9 cellular contexts compared by ENCODE assay signal in the genomic region with DNA sequence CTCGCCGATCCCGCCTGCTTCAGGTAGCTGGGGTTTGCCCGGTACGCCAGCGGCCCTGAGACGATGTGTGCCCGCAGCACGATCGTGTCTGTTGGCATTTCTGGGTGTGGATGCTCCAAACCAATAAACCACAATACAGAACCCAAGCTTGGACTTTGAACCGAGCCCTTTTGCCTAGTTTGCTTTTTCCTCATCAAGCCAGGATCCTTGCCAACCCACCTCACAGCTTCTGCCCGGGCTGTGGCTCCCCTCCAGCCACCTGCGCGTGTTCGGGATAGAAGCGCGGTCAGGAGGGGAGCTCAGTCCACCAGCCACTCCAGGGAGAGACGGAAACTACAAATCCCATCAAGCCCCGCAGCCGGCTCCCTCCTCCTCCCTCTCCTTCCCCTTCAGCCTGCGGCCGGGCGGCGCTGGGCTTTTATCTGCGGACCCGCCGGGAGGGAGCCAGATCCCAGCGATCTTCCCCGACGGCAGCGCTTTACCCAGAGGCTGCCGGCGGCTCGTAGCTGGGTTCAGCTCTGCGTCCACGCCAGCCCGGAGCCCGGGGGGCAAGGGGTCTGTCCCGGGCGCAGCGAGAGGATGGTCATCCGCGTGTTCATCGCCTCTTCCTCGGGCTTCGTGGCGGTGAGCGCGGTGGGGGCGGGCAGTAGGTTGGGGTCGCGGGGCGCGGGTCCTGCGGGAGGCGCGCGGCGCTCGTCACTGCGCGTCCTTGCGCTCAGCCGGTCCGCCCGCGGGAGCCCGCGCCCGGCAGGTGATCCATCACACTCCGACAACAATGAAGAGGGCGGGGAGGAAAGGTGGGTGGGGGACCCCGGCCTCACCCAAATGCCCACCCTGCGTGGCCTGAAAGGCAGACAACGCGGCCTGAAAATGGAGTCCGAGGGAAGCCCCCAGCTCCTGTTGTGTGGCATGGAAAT. TPM values are rescaled to one million over a fixed set of nuclear protein-coding genes. Genes with fewer than 3 reads are reported as not detected.
DNase-seq lines count a peak whose midpoint lies in the region; ATAC-seq lines count a peak whose summit lies in the region.
"Had no signal": no experiment of that assay in that cellular context is flagged by ENCODE, and none has a peak within 500 bp of the region (broad histone marks: within the 10 kb centered on the region; RNA-seq: fewer than 3 reads in every experiment).

A gene (plus strand): TSS at position 447 of the 917 bp plus-strand sequence. CDS start 133 bp downstream, at position 580.

- H3K4me1 ChIP-seq in stomach smooth muscle (ENCODE audit: control insufficient read depth, insufficient read depth, low read length), result peaks cover 6% of the 10 kb centered on the region
- H3K4me1 ChIP-seq: BLaER1 treated with 17β-estradiol and CSF1 and Interleukin-3, amounts not matched to agents 10 nM and 100 nM had no signal

- H3K4me3 Mint-ChIP-seq in activated T-cell treated with anti-CD3 and anti-CD28 coated beads, Interleukin-2, amount 50 U/mL, for 72 hours, result peak within 1 kb of the TSS; percentile 78 to 87

- H3K27me3 Mint-ChIP-seq in activated T-cell treated with anti-CD3 and anti-CD28 coated beads, Interleukin-2, amount 50 U/mL, for 72 hours (ENCODE audit: low read depth), result peaks cover 65% of the 10 kb centered on the region

- peak within 1 kb of the TSS; percentile 74 to 77 for H3K4me3 ChIP-seq in stomach smooth muscle (ENCODE audit: low read length in 2 of 2)
- H3K4me3 ChIP-seq: BLaER1 treated with 17β-estradiol and CSF1 and Interleukin-3, amounts not matched to agents 10 nM and 100 nM had no signal

- no peak within 1 kb of the TSS for H3K27ac Mint-ChIP-seq in activated T-cell treated with anti-CD3 and anti-CD28 coated beads, Interleukin-2, amount 50 U/mL, for 72 hours

- DNase-seq in NCI-H2081 (lab: John Stamatoyannopoulos, UW) (peak; percentile 74 to 79), NCI-H2081 treated with DMSO at 0.1 percent for 48 hours (lab: John Stamatoyannopoulos, UW) (no peak), NCI-H446 treated with DMSO at 0.1 percent for 48 hours (lab: John Stamatoyannopoulos, UW) (peak; percentile 34), fibroblast of peridontal ligament (ENCODE audit: extremely low read depth) (peak; percentile 19), mucosa of gallbladder (ENCODE audit: low spot score) (peak; percentile 94)
- DNase-seq in activated T-cell treated with anti-CD3 and anti-CD28 coated beads, Interleukin-2, amount 50 U/mL, for 72 hours, result peak; percentile 25 to 32

- H3K36me3 Mint-ChIP-seq in activated T-cell treated with anti-CD3 and anti-CD28 coated beads, Interleukin-2, amount 50 U/mL, for 72 hours (ENCODE audit: insufficient read depth in 2 of 2), result no peaks in the 10 kb centered on the region

- no peak within 1 kb of the TSS for H3K27ac ChIP-seq in stomach smooth muscle (ENCODE audit: low read length)
- H3K27ac ChIP-seq: BLaER1 treated with 17β-estradiol and CSF1 and Interleukin-3, amounts not matched to agents 10 nM and 100 nM had no signal

- H3K9ac ChIP-seq in stomach smooth muscle (ENCODE audit: low read length in 2 of 2), result peak within 1 kb of the TSS; percentile 14 to 64
- H3K9ac ChIP-seq: BLaER1 treated with 17β-estradiol and CSF1 and Interleukin-3, amounts not matched to agents 10 nM and 100 nM had no signal

- no peaks in the 10 kb centered on the region for H3K9me3 Mint-ChIP-seq in activated T-cell treated with anti-CD3 and anti-CD28 coated beads, Interleukin-2, amount 50 U/mL, for 72 hours

- H3K36me3 ChIP-seq in stomach smooth muscle (ENCODE audit: control insufficient read depth in 2 of 2, insufficient read depth in 2 of 2, low read length in 2 of 2), result no peaks in the 10 kb centered on the region
- H3K36me3 ChIP-seq: BLaER1 treated with 17β-estradiol and CSF1 and Interleukin-3, amounts not matched to agents 10 nM and 100 nM had no signal

- no peaks in the 10 kb centered on the region for H3K9me3 ChIP-seq in stomach smooth muscle (ENCODE audit: control insufficient read depth in 2 of 2, low read length in 2 of 2)

- peaks cover 14% of the 10 kb centered on the region for H3K4me1 Mint-ChIP-seq in activated T-cell treated with anti-CD3 and anti-CD28 coated beads, Interleukin-2, amount 50 U/mL, for 72 hours (ENCODE audit: low read depth)

- no peaks in the 10 kb centered on the region for H3K27me3 ChIP-seq in stomach smooth muscle (ENCODE audit: control insufficient read depth in 1 of 2, insufficient read depth in 2 of 2, low read length in 2 of 2)
- H3K27me3 ChIP-seq: BLaER1 treated with 17β-estradiol and CSF1 and Interleukin-3, amounts not matched to agents 10 nM and 100 nM had no signal

- ATAC-seq in HG02981 (IDR thresholded peaks at IDR 0.05; ENCODE audit: unreplicated experiment), result peak; percentile 63
- peak; percentile 75 to 79 for ATAC-seq in activated T-cell treated with anti-CD3 and anti-CD28 coated beads, Interleukin-2, amount 50 U/mL, for 72 hours (replicated peaks in 1 of 2)

RNA-seq across cellular contexts. Expression of the gene that starts here (rescaled TPM):
- total RNA-seq in activated T-cell treated with anti-CD3 and anti-CD28 coated beads, Interleukin-2, amount 50 U/mL, for 72 hours, result under 1 TPM; 0.62 to 0.63 TPM
- 64.3 TPM for total RNA-seq in mucosa of gallbladder

Comparison
In these comparisons a context has a peak if more than half of its experiments do, and no peak if none do; other contexts are left out.
1. RNA of the gene that starts here (total RNA-seq): 64.3 TPM in mucosa of gallbladder (single experiment); 0.62 to 0.63 TPM in activated T-cell treated with anti-CD3 and anti-CD28 coated beads, Interleukin-2, amount 50 U/mL, for 72 hours; every median in the first group is over 10 times any median in the second.
2. Peak in DNase-seq and ATAC-seq in activated T-cell treated with anti-CD3 and anti-CD28 coated beads, Interleukin-2, amount 50 U/mL, for 72 hours; RNA of the gene not detected or under 1 TPM.